In genomic region chr20:36121981-36122930, GRCh38 we compare ENCODE assay signal across 17 cellular contexts. TPM values are rescaled to one million over a fixed set of nuclear protein-coding genes. Genes with fewer than 3 reads are reported as not detected.
A peak's percentile ranks its signal among the peaks of the same experiment; 100 is the strongest.
DNase-seq lines count a peak whose midpoint lies in the region; ATAC-seq and TF ChIP-seq lines count a peak whose summit lies in the region.
"Had no signal": no experiment of that assay in that cellular context is flagged by ENCODE, and none has a peak within 500 bp of the region (broad histone marks: within the 10 kb centered on the region; RNA-seq: fewer than 3 reads in every experiment).

No MANE protein-coding gene starts in this region.

- no peak overlapping the region for H3K27ac ChIP-seq in RWPE2 (ENCODE audit: poor library complexity, severe bottlenecking)
- H3K27ac ChIP-seq in transverse colon = peak overlapping the region; percentile 75 to 86 (median 80)
- H3K27ac ChIP-seq in tibial nerve = no peak overlapping the region
- no peak overlapping the region for H3K27ac ChIP-seq in psoas muscle
- H3K27ac ChIP-seq: SK-N-MC had no signal

- H3K4me1 ChIP-seq in RWPE2 (ENCODE audit: insufficient read depth, poor library complexity, severe bottlenecking) (peaks cover 11% of the 10 kb centered on the region), transverse colon (peaks cover 0 to 41% (median 33%) of the 10 kb centered on the region in 4 donors), tibial nerve (peaks cover 0 to under 1% (median 0%) of the 10 kb centered on the region in 4 donors), psoas muscle (no peaks in the 10 kb centered on the region)

- H3K27me3 ChIP-seq in RWPE2 (ENCODE audit: insufficient read depth, poor library complexity, severe bottlenecking) = no peaks in the 10 kb centered on the region
- no peaks in the 10 kb centered on the region for H3K27me3 ChIP-seq in transverse colon
- no peaks in the 10 kb centered on the region for H3K27me3 ChIP-seq in tibial nerve
- H3K27me3 ChIP-seq in psoas muscle (ENCODE audit: insufficient read depth in 3 of 3, low read length in 2 of 3) = no peaks in the 10 kb centered on the region

- H3K9me3 ChIP-seq in RWPE2 (ENCODE audit: severe bottlenecking) (no peaks in the 10 kb centered on the region), transverse colon (no peaks in the 10 kb centered on the region), tibial nerve (no peaks in the 10 kb centered on the region), psoas muscle (no peaks in the 10 kb centered on the region)

- H3K36me3 ChIP-seq in RWPE2 (ENCODE audit: low read depth) = no peaks in the 10 kb centered on the region
- no peaks in the 10 kb centered on the region for H3K36me3 ChIP-seq in transverse colon
- no peaks in the 10 kb centered on the region for H3K36me3 ChIP-seq in tibial nerve
- H3K36me3 ChIP-seq in psoas muscle (ENCODE audit: insufficient read depth in 1 of 2, low read depth in 1 of 2) = no peaks in the 10 kb centered on the region

- H3K4me3 ChIP-seq in RWPE2 (ENCODE audit: severe bottlenecking) (no peak overlapping the region), transverse colon (no peak overlapping the region), tibial nerve (no peak overlapping the region), foreskin fibroblast (ENCODE audit: low read depth in 1 of 2, low read length in 2 of 2) (no peak overlapping the region), psoas muscle (no peak overlapping the region)
- H3K4me3 ChIP-seq: SK-N-MC had no signal

- peak; percentile 95 for ATAC-seq in RWPE2 (ENCODE audit: low read depth)
- ATAC-seq in left colon = peak; percentile 93
- no peak for ATAC-seq in psoas muscle
- ATAC-seq: natural killer cell; right cardiac atrium; stimulated activated naive CD8-positive, alpha-beta T cell treated with anti-CD3 and anti-CD28 coated beads, Interleukin-15, Interleukin-2, amounts not matched to agents 100 U/mL and 50 U/mL, for 24 hours had no signal

- DNase-seq in LoVo (ENCODE audit: low spot score) = peak; percentile 85
- DNase-seq in RWPE2 (ENCODE audit: low spot score) = peak; percentile 93
- peak; percentile 87 to 93 for DNase-seq in left colon
- peak; percentile 92 for DNase-seq in transverse colon
- DNase-seq in tibial nerve (ENCODE audit: low spot score in 2 of 2) = no peak
- no peak for DNase-seq in foreskin fibroblast
- no peak for DNase-seq in psoas muscle
- DNase-seq: activated CD8-positive, alpha-beta memory T cell treated with anti-CD3 and anti-CD28 coated beads, Interleukin-2, amount 50 U/mL, for 48 hours; CD8-positive, alpha-beta memory T cell; HFFc6; immature natural killer cell; natural killer cell; NCI-H1092; NCI-H69; right cardiac atrium; stimulated activated naive CD8-positive, alpha-beta T cell treated with anti-CD3 and anti-CD28 coated beads, Interleukin-15, Interleukin-2, amounts not matched to agents 100 U/mL and 50 U/mL, for 24 hours had no signal

- 69% methylated on average over 17 of the region's 17 CpGs; no CpG with 5 or more reads in 1 of the 2 donors for WGBS in transverse colon (ENCODE audit: low coverage in 1 of 2), 2 donors
- WGBS in tibial nerve, 2 donors = 87 to 92% methylated on average over 17 of the region's 17 CpGs
- 87 to 93% (median 88%) methylated on average over 17 of the region's 17 CpGs for WGBS in psoas muscle, 3 donors

- TF ChIP-seq CTCF in RWPE2 (IDR thresholded peaks at IDR 0.05; ENCODE audit: poor library complexity, severe bottlenecking) (no peak), transverse colon (IDR thresholded peaks at IDR 0.05) (no peak), tibial nerve (IDR thresholded peaks at IDR 0.05) (no peak), foreskin fibroblast (IDR thresholded peaks at IDR 0.05; ENCODE audit: low read depth, low read length) (no peak), psoas muscle (IDR thresholded peaks at IDR 0.05) (no peak)

- TF ChIP-seq POLR2A in transverse colon (IDR thresholded peaks at IDR 0.05) (peak; percentile 42), tibial nerve (IDR thresholded peaks at IDR 0.05) (no peak)

- intact Hi-C loops in left colon (cut with DNase I, micrococcal nuclease) = no loop called here
- intact Hi-C loops in transverse colon (cut with DNase I; ENCODE audit: low total_unique reads) = no loop called here
- intact Hi-C loops in psoas muscle (cut with DNase I) = no loop called here

- TF ChIP-seq EP300 in transverse colon (IDR thresholded peaks at IDR 0.05; ENCODE audit: low read depth) (no peak), tibial nerve (IDR thresholded peaks at IDR 0.05) (no peak)

- in situ Hi-C loops in transverse colon (cut with MboI; ENCODE audit: low pct_ligation_motif_present in 1 of 4, low pct_unique_long_range_greater_than_20kb in 1 of 4, low sequenced_read_pairs in 3 of 4) = no loop called here

RNA-seq across cellular contexts. Expression of gene EPB41L1, which starts 32.3 kb away (rescaled TPM):
- total RNA-seq in left colon (10 to 100 TPM; 60.6 to 63.1 TPM), transverse colon (100 to 1,000 TPM in 1 of 4 donors, 10 to 100 TPM in 3; 36.4 to 167 (median 79.4) TPM), tibial nerve (10 to 100 TPM; 19.9 to 55.3 (median 30.8) TPM), psoas muscle (10 to 100 TPM in 2 of 4 donors, 1 to 10 TPM in 2; 9.1 to 24.1 (median 9.9) TPM)
- polyA plus RNA-seq in psoas muscle = 1 to 10 TPM; 4.2 to 4.9 (median 4.2) TPM
- polyA plus RNA-seq: CD8-positive, alpha-beta memory T cell; immature natural killer cell had no signal

Comparison
In these comparisons a context has a peak if more than half of its experiments do, and no peak if none do; other contexts are left out.
1. DNase-seq: peak in LoVo (single experiment), RWPE2 (single experiment), left colon (2 of 2) and transverse colon (single experiment); none in tibial nerve (0 of 2), foreskin fibroblast (0 of 2) and psoas muscle (0 of 2).
2. ATAC-seq: peak in RWPE2 (single experiment) and left colon (single experiment); none in psoas muscle (0 of 4).
3. H3K27ac ChIP-seq: peak in transverse colon (4 of 4); none in RWPE2 (single experiment), tibial nerve (0 of 4) and psoas muscle (single experiment).